Comparison of ENCODE assay signal across 9 cellular contexts in the genomic region with DNA sequence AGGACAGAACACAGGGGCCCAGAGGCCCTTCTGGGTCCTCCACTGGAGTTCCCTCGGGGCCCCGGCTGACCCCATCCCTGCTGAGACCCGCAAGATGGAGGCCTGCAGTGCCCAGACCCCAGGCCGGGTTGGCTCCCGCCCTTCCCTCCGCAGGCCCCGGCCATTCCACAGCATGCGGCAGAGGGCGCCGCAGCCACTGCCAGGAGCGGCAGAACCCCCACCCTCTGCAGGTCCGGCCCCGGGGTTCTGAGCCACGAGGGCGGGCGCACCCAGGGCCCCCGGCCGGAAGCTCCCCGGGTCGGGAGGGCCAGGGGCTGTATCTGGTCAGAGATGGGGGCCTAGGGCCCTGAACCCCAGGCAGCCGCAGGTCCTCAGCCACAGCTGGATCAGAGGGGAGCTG. TPM values are rescaled to one million over a fixed set of nuclear protein-coding genes. Genes with fewer than 3 reads are reported as not detected.
DNase-seq lines count a peak whose midpoint lies in the region; ATAC-seq, FAIRE-seq and TF ChIP-seq lines count a peak whose summit lies in the region.
"Had no signal": no experiment of that assay in that cellular context is flagged by ENCODE, and none has a peak within 500 bp of the region (broad histone marks: within the 10 kb centered on the region; RNA-seq: fewer than 3 reads in every experiment).

No MANE protein-coding gene starts in this region.

- H3K4me3 Mint-ChIP-seq in T-helper 2 cell treated with Interferon-gamma antibody and Interleukin-4, amounts not matched to agents 5 μg/mL and 100 μg/mL, for 36 hours: no peak overlapping the region

- H3K4ac ChIP-seq in H1 (replicated peaks; ENCODE audit: insufficient read length, low read depth, low read length): no peak overlapping the region

- peak overlapping the region; percentile 74 for H4K91ac ChIP-seq in H1 (replicated peaks; ENCODE audit: insufficient read length, low read length)

- peak; percentile 48 to 66 for TF ChIP-seq RAD21 in H1 (IDR thresholded peaks at IDR 0.05 in 1 of 2, conservative IDR thresholded peaks at IDR 0.05 in 1 of 2; ENCODE audit: low read depth in 2 of 2, low read length in 2 of 2)

- ATAC-seq in HG02973 (IDR thresholded peaks at IDR 0.05; ENCODE audit: unreplicated experiment): no peak
- ATAC-seq in HG03108 (IDR thresholded peaks at IDR 0.05; ENCODE audit: unreplicated experiment): no peak
- no peak for ATAC-seq in HG02798 (IDR thresholded peaks at IDR 0.05; ENCODE audit: poor library complexity, unreplicated experiment)

- no peaks in the 10 kb centered on the region for H3K27me3 Mint-ChIP-seq in T-helper 2 cell treated with Interferon-gamma antibody and Interleukin-4, amounts not matched to agents 5 μg/mL and 100 μg/mL, for 36 hours (ENCODE audit: low read depth)

- POLR2A ChIA-PET in H1 (lab: Charles Lee; ENCODE audit: partially characterized antibody): interaction anchor here (1.1 to 4.3 kb wide), 4 partner anchors 8 to 22 kb away, joined by 3 to 22 read pairs (median 12); partner anchors contain the start of genes CCDC154 and UQCC4

- no peaks in the 10 kb centered on the region for H4K20me1 ChIP-seq in H1 (replicated peaks in 1 of 2; ENCODE audit: control insufficient read depth in 1 of 2, insufficient read depth in 2 of 2, low read length in 2 of 2)

- no peak overlapping the region for H3K14ac ChIP-seq in H1 (ENCODE audit: insufficient read length)

- H2BK12ac ChIP-seq in H1 (ENCODE audit: low read depth, low read length): peak overlapping the region; percentile 44; the same call in 1 of the 2 replicates

- no peak overlapping the region for H3K27ac ChIP-seq in H1 (ENCODE audit: low read depth, low read length)

- TF ChIP-seq EP300 in H1 (IDR thresholded peaks at IDR 0.05; ENCODE audit: borderline replicate concordance in 1 of 2, low read depth in 2 of 2, low read length in 2 of 2): no peak

- H2BK15ac ChIP-seq in H1 (ENCODE audit: low read length): no peak overlapping the region

- TF ChIP-seq POLR2A in H1 (IDR thresholded peaks at IDR 0.05; ENCODE audit: control extremely low read depth in 1 of 2, low read depth in 2 of 2, low read length in 2 of 2): no peak

- no peaks in the 10 kb centered on the region for H3K79me1 ChIP-seq in H1 (ENCODE audit: low read depth, low read length)

- H3K4me3 ChIP-seq in H1 (ENCODE audit: extremely low read depth in 1 of 4, insufficient read depth in 2 of 4, low read depth in 3 of 4, low read length in 4 of 4): no peak overlapping the region

- FAIRE-seq in H1 (lab: Jason Lieb, UNC): no peak

- no peaks in the 10 kb centered on the region for H3K4me1 Mint-ChIP-seq in T-helper 2 cell treated with Interferon-gamma antibody and Interleukin-4, amounts not matched to agents 5 μg/mL and 100 μg/mL, for 36 hours (ENCODE audit: low read depth)

- no peak overlapping the region for H3K27ac Mint-ChIP-seq in T-helper 2 cell treated with Interferon-gamma antibody and Interleukin-4, amounts not matched to agents 5 μg/mL and 100 μg/mL, for 36 hours

- no peak overlapping the region for H2BK120ac ChIP-seq in H1 (replicated peaks; ENCODE audit: low read depth, low read length)

- whole genome bisulfite sequencing in H1 (ENCODE audit: extremely low coverage in 1 of 2, insufficient coverage in 1 of 2, insufficient read length in 1 of 2, insufficient replicate concordance in 2 of 2, low coverage in 1 of 2, low lambda C conversion rate in 2 of 2, missing lambda C conversion rate in 1 of 2), 2 experiments: 76% methylated on average over 8 of the region's 21 CpGs; no CpG with 5 or more reads in 1 of the 2 experiments

- H4K5ac ChIP-seq in H1 (ENCODE audit: insufficient read length, low read depth, low read length): no peak overlapping the region

- H3K36me3 ChIP-seq in H1 (ENCODE audit: control insufficient read depth in 2 of 4, insufficient read depth in 4 of 4, low read length in 3 of 4): no peaks in the 10 kb centered on the region

- H2AK5ac ChIP-seq in H1 (ENCODE audit: low read depth, low read length): no peak overlapping the region

- H2BK20ac ChIP-seq in H1 (ENCODE audit: low read length): no peak overlapping the region

- no peaks in the 10 kb centered on the region; a peak in 2 of 7 replicates for H3K4me1 ChIP-seq in H1 (replicated peaks in 1 of 4; ENCODE audit: control insufficient read depth in 3 of 4, insufficient read depth in 4 of 4, low read length in 3 of 4)

- CTCF ChIA-PET in H1 (lab: Charles Lee; ENCODE audit: partially characterized antibody): interaction anchor here (0.6 to 3.9 kb wide), 9 partner anchors 10 to 119 kb away, joined by 3 to 30 read pairs (median 5); partner anchors contain the start of gene CCDC154

- in situ Hi-C loops in GM13977 (cut with MboI; ENCODE audit: low pct_unique_long_range_greater_than_20kb, low sequenced_read_pairs, unreplicated experiment): no loop called here

- H2BK5ac ChIP-seq in H1 (ENCODE audit: low read depth, low read length): no peak overlapping the region

- peak; percentile 84 for TF ChIP-seq CTCF in GM13977 (IDR thresholded peaks at IDR 0.05; ENCODE audit: extremely low read depth, insufficient read depth, missing control alignments)
- TF ChIP-seq CTCF in H1 (IDR thresholded peaks at IDR 0.05; ENCODE audit: control extremely low read depth in 1 of 3, insufficient read depth in 1 of 3, low read depth in 1 of 3, low read length in 3 of 3): peak; percentile 53 to 66 (median 60)

- H3K23me2 ChIP-seq in H1 (ENCODE audit: low read depth, low read length): no peaks in the 10 kb centered on the region

- DNase-seq in GM13977 (ENCODE audit: low spot score) (peak; percentile 85), H1 (ENCODE audit: low read depth in 1 of 2, low spot score in 2 of 2) (peak in 1 of 2 experiments; percentile 85), A172 (ENCODE audit: low spot score) (no peak)
- peak; percentile 55 for DNase-seq in T-helper 2 cell treated with Interferon-gamma antibody and Interleukin-4, amounts not matched to agents 5 μg/mL and 100 μg/mL, for 36 hours (ENCODE audit: low spot score)
- peak; percentile 70 for DNase-seq in stimulated activated CD4-positive, alpha-beta T cell treated with anti-CD3 and anti-CD28 coated beads, Interleukin-15, amount 100 ng/mL, for 24 hours

- no peaks in the 10 kb centered on the region for H3K9me3 Mint-ChIP-seq in T-helper 2 cell treated with Interferon-gamma antibody and Interleukin-4, amounts not matched to agents 5 μg/mL and 100 μg/mL, for 36 hours

- no peak overlapping the region; a peak in 1 of 4 replicates for H3K4me2 ChIP-seq in H1 (ENCODE audit: insufficient read depth in 1 of 2, low read depth in 2 of 2, low read length in 2 of 2)

- no peak overlapping the region for H3K9ac ChIP-seq in H1 (replicated peaks in 1 of 4; ENCODE audit: extremely low read depth in 1 of 4, low read depth in 3 of 4, low read length in 3 of 4)

- H3K79me2 ChIP-seq in H1 (ENCODE audit: control insufficient read depth in 1 of 2, insufficient read depth in 2 of 2, low read length in 2 of 2): no peaks in the 10 kb centered on the region

- no peak overlapping the region for H3K56ac ChIP-seq in H1 (replicated peaks; ENCODE audit: insufficient read length, low read depth, low read length)

- no peaks in the 10 kb centered on the region for H3K27me3 ChIP-seq in H1 (replicated peaks in 1 of 4; ENCODE audit: control insufficient read depth in 3 of 4, extremely low read depth in 1 of 4, insufficient read depth in 3 of 4, low read length in 3 of 4)

- H4K8ac ChIP-seq in H1 (ENCODE audit: extremely low read depth, insufficient read depth, low read length): peak overlapping the region; percentile 97

- no peak overlapping the region for H2AFZ ChIP-seq in H1 (ENCODE audit: low read length)

- no peaks in the 10 kb centered on the region for H3K36me3 Mint-ChIP-seq in T-helper 2 cell treated with Interferon-gamma antibody and Interleukin-4, amounts not matched to agents 5 μg/mL and 100 μg/mL, for 36 hours (ENCODE audit: low read depth)

- H3K9me3 ChIP-seq in H1 (ENCODE audit: insufficient read depth in 2 of 2, low read depth in 1 of 2, low read length in 1 of 2): no peaks in the 10 kb centered on the region

- H3K23ac ChIP-seq in H1 (ENCODE audit: insufficient read length): no peak overlapping the region

- no peak overlapping the region for H3K18ac ChIP-seq in H1 (ENCODE audit: extremely low read depth, low read length)

RNA-seq across cellular contexts. Expression of gene PERCC1, which starts 2.4 kb away (rescaled TPM):
- total RNA-seq in H1 (2021; fragmentation: NEBNext Ultra II Directional; extraction: Animal tissue kit (Norgen Biotek cat#: 25700)): not detected in 2 replicates
- not detected in 2 replicates for polyA plus RNA-seq in H1 (2011; rRNA removed)
- polyA plus RNA-seq in H1 (2011; cell fraction: cytosol; rRNA removed): not detected
- polyA plus RNA-seq in H1 (2011; cell fraction: nucleus; rRNA removed): not detected
- not detected in 4 replicates for polyA plus RNA-seq in H1 (2012, experiment 1 of 2)
- not detected for polyA plus RNA-seq in H1 (2012, experiment 2 of 2)
- polyA plus RNA-seq in H1 (2013, experiment 1 of 2): not detected
- not detected for polyA plus RNA-seq in H1 (2013, experiment 2 of 2)
- not detected in 2 replicates for polyA minus RNA-seq in H1 (2011; rRNA and poly(A)+ RNA removed)
- polyA minus RNA-seq in H1 (2011; cell fraction: cytosol; rRNA and poly(A)+ RNA removed): not detected
- polyA minus RNA-seq in H1 (2011; cell fraction: nucleus; rRNA and poly(A)+ RNA removed): not detected
- not detected in 2 replicates for total RNA-seq in A172 (2014; rRNA removed; shearing (Covaris generic))
- total RNA-seq: NCI-H460 had no signal

RNA-seq across cellular contexts. Expression of gene UQCC4, which starts 8.0 kb away (rescaled TPM):
- total RNA-seq in H1 (2021; fragmentation: NEBNext Ultra II Directional; extraction: Animal tissue kit (Norgen Biotek cat#: 25700)): 13.4 and 14.9 TPM in 2 replicates
- 33.8 and 35.0 TPM in 2 replicates for polyA plus RNA-seq in H1 (2011; rRNA removed)
- polyA plus RNA-seq in H1 (2011; cell fraction: cytosol; rRNA removed): 31.5 TPM
- 22.3 TPM for polyA plus RNA-seq in H1 (2011; cell fraction: nucleus; rRNA removed)
- 15.3 to 20.8 TPM (median 19.9 TPM) in 4 replicates for polyA plus RNA-seq in H1 (2012, experiment 1 of 2)
- 16.5 TPM for polyA plus RNA-seq in H1 (2012, experiment 2 of 2)
- polyA plus RNA-seq in H1 (2013, experiment 1 of 2): 18.8 TPM
- 20.4 TPM for polyA plus RNA-seq in H1 (2013, experiment 2 of 2)
- polyA minus RNA-seq in H1 (2011; rRNA and poly(A)+ RNA removed): 7.0 and 7.6 TPM in 2 replicates
- polyA minus RNA-seq in H1 (2011; cell fraction: cytosol; rRNA and poly(A)+ RNA removed): 8.1 TPM
- polyA minus RNA-seq in H1 (2011; cell fraction: nucleus; rRNA and poly(A)+ RNA removed): 13.3 TPM
- total RNA-seq in A172 (2014; rRNA removed; shearing (Covaris generic)): 38.6 and 45.1 TPM in 2 replicates

RNA-seq across cellular contexts. Expression of gene UNKL, which starts 14.0 kb away (rescaled TPM):
- 31.8 and 32.1 TPM in 2 replicates for total RNA-seq in H1 (2021; fragmentation: NEBNext Ultra II Directional; extraction: Animal tissue kit (Norgen Biotek cat#: 25700))
- polyA plus RNA-seq in H1 (2011; rRNA removed): 25.1 and 32.0 TPM in 2 replicates
- 32.1 TPM for polyA plus RNA-seq in H1 (2011; cell fraction: cytosol; rRNA removed)
- 126 TPM for polyA plus RNA-seq in H1 (2011; cell fraction: nucleus; rRNA removed)
- 11.6 to 23.0 TPM (median 17.3 TPM) in 4 replicates for polyA plus RNA-seq in H1 (2012, experiment 1 of 2)
- 8.4 TPM for polyA plus RNA-seq in H1 (2012, experiment 2 of 2)
- 15.8 TPM for polyA plus RNA-seq in H1 (2013, experiment 1 of 2)
- 13.7 TPM for polyA plus RNA-seq in H1 (2013, experiment 2 of 2)
- polyA minus RNA-seq in H1 (2011; rRNA and poly(A)+ RNA removed): 7.3 and 13.6 TPM in 2 replicates
- 30.1 TPM for polyA minus RNA-seq in H1 (2011; cell fraction: cytosol; rRNA and poly(A)+ RNA removed)
- polyA minus RNA-seq in H1 (2011; cell fraction: nucleus; rRNA and poly(A)+ RNA removed): 31.8 TPM
- total RNA-seq in A172 (2014; rRNA removed; shearing (Covaris generic)): 25.5 and 31.6 TPM in 2 replicates

RNA-seq across cellular contexts. Expression of gene CCDC154, which starts 15.8 kb away (rescaled TPM):
- 0.88 and 1.3 TPM in 2 replicates for total RNA-seq in H1 (2021; fragmentation: NEBNext Ultra II Directional; extraction: Animal tissue kit (Norgen Biotek cat#: 25700))
- polyA plus RNA-seq in H1 (2011; rRNA removed): 0.15 and 0.58 TPM in 2 replicates
- 0.56 TPM for polyA plus RNA-seq in H1 (2011; cell fraction: cytosol; rRNA removed)
- 2.4 TPM for polyA plus RNA-seq in H1 (2011; cell fraction: nucleus; rRNA removed)
- polyA plus RNA-seq in H1 (2012, experiment 1 of 2): 0.43 to 1.3 TPM (median 0.79 TPM) in 4 replicates
- 0.05 TPM for polyA plus RNA-seq in H1 (2012, experiment 2 of 2)
- polyA plus RNA-seq in H1 (2013, experiment 1 of 2): 0.16 TPM
- 0.13 TPM for polyA plus RNA-seq in H1 (2013, experiment 2 of 2)
- not detected in 2 replicates for polyA minus RNA-seq in H1 (2011; rRNA and poly(A)+ RNA removed)
- polyA minus RNA-seq in H1 (2011; cell fraction: cytosol; rRNA and poly(A)+ RNA removed): not detected
- polyA minus RNA-seq in H1 (2011; cell fraction: nucleus; rRNA and poly(A)+ RNA removed): not detected
- 0.03 and 0.26 TPM in 2 replicates for total RNA-seq in A172 (2014; rRNA removed; shearing (Covaris generic))

RNA-seq across cellular contexts. Expression of gene CLCN7, which starts 46.3 kb away (rescaled TPM):
- 76.5 and 81.5 TPM in 2 replicates for total RNA-seq in H1 (2021; fragmentation: NEBNext Ultra II Directional; extraction: Animal tissue kit (Norgen Biotek cat#: 25700))
- 38.6 and 79.6 TPM in 2 replicates for polyA plus RNA-seq in H1 (2011; rRNA removed)
- 41.1 TPM for polyA plus RNA-seq in H1 (2011; cell fraction: cytosol; rRNA removed)
- 372 TPM for polyA plus RNA-seq in H1 (2011; cell fraction: nucleus; rRNA removed)
- 64.4 to 95.0 TPM (median 79.5 TPM) in 4 replicates for polyA plus RNA-seq in H1 (2012, experiment 1 of 2)
- 57.4 TPM for polyA plus RNA-seq in H1 (2012, experiment 2 of 2)
- 61.1 TPM for polyA plus RNA-seq in H1 (2013, experiment 1 of 2)
- 57.1 TPM for polyA plus RNA-seq in H1 (2013, experiment 2 of 2)
- polyA minus RNA-seq in H1 (2011; rRNA and poly(A)+ RNA removed): 30.3 and 38.3 TPM in 2 replicates
- 33.2 TPM for polyA minus RNA-seq in H1 (2011; cell fraction: cytosol; rRNA and poly(A)+ RNA removed)
- polyA minus RNA-seq in H1 (2011; cell fraction: nucleus; rRNA and poly(A)+ RNA removed): 76.7 TPM
- 79.9 and 86.3 TPM in 2 replicates for total RNA-seq in A172 (2014; rRNA removed; shearing (Covaris generic))
